Comparison of ENCODE assay signal across 8 cellular contexts in the genomic region with DNA sequence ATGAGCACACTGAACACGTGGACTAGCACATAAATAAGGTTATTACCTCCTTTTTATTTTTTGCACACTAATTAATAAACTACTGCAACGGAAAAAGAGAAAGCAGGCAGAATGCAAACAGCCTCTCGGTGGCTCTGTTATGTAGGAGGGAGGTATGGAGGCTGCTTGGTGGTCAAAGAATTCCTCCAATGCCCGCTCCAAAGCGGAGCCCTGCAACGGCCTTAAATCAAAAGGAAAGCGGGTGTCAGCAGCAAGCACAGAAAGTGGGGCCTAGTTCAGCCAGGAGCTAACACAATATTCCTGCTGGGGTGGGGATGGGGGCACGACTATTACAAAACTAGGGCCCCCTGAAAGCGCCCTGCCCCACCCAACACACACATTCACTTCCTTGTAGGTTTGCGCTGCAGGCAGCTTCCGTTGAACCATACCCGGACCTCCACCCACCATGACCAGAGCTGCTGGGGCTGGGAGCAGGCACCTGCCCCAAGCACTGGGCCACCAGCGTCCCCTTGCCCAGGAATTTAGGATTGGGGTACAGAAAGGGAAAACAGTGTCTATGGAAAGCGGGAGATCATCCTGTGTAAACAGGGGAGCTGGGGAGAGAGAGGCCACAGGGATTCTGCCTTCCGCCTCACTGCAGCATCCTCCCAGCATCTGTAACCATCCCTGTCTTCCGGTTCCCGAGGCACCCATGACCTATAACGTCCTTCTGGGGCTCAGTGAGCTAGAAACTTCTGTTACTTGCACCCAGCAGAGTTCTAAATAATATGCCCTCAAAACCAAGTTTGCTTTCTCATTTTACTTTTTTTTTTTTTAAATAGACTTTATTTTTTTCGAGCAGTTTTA. TPM values are rescaled to one million over a fixed set of nuclear protein-coding genes. Genes with fewer than 3 reads are reported as not detected.
DNase-seq lines count a peak whose midpoint lies in the region; ATAC-seq and TF ChIP-seq lines count a peak whose summit lies in the region.

No MANE protein-coding gene starts in this region.

- intact Hi-C loops in esophagus squamous epithelium (cut with DNase I) = no loop called here

- H3K4me1 ChIP-seq in SJCRH30 = no peaks in the 10 kb centered on the region
- peaks cover 0 to 13% (median 12%) of the 10 kb centered on the region in 3 donors for H3K4me1 ChIP-seq in esophagus squamous epithelium

- WGBS in esophagus squamous epithelium, 2 donors = 24 to 28% methylated on average over 6 to 18 of the region's 19 CpGs

- ATAC-seq in GM19395 (IDR thresholded peaks at IDR 0.05; ENCODE audit: unreplicated experiment) (peak; percentile 31), GM21423 (IDR thresholded peaks at IDR 0.05; ENCODE audit: unreplicated experiment) (no peak)

- peak overlapping the region; percentile 75 for H3K4me3 ChIP-seq in SJCRH30
- H3K4me3 ChIP-seq in esophagus squamous epithelium = peak overlapping the region; percentile 41 to 69 (median 52)

- H3K9me3 ChIP-seq in SJCRH30 (replicated peaks) = no peaks in the 10 kb centered on the region
- no peaks in the 10 kb centered on the region for H3K9me3 ChIP-seq in esophagus squamous epithelium

- TF ChIP-seq POLR2A in esophagus squamous epithelium (IDR thresholded peaks at IDR 0.05) = no peak

- peak; percentile 13 to 31 for DNase-seq in SJCRH30
- no peak for DNase-seq in esophagus squamous epithelium (lab: John Stamatoyannopoulos, UW)
- DNase-seq in retina = peak; percentile 57
- DNase-seq in cortex of kidney (lab: John Stamatoyannopoulos, UW) = no peak
- no peak for DNase-seq in inferior parietal cortex (ENCODE audit: extremely low spot score)
- DNase-seq in mucosa of gallbladder (ENCODE audit: low spot score) = no peak

- TF ChIP-seq CTCF in esophagus squamous epithelium (IDR thresholded peaks at IDR 0.05) = no peak

- H3K36me3 ChIP-seq in SJCRH30 (no peaks in the 10 kb centered on the region), esophagus squamous epithelium (no peaks in the 10 kb centered on the region)

- H3K27ac ChIP-seq in SJCRH30 (peak overlapping the region; percentile 63; the same call in 1 of the 2 replicates), esophagus squamous epithelium (peak overlapping the region; percentile 54 to 66 (median 63))

- H3K27me3 ChIP-seq in SJCRH30 (no peaks in the 10 kb centered on the region), esophagus squamous epithelium (peaks cover 0 to 9% (median 0%) of the 10 kb centered on the region in 4 donors)

RNA-seq across cellular contexts. Expression of a gene that starts 57.1 kb away (rescaled TPM):
- total RNA-seq in SJCRH30 (2014; rRNA removed; shearing (Covaris generic)) = 201 and 220 TPM in 2 replicates
- 100 to 1,000 TPM; 164 to 219 (median 214) TPM for total RNA-seq in esophagus squamous epithelium
- 254 TPM for total RNA-seq in mucosa of gallbladder

Comparison
In these comparisons a context has a peak if more than half of its experiments do, and no peak if none do; other contexts are left out.
1. DNase-seq: peak in SJCRH30 (2 of 2) and retina (single experiment); none in esophagus squamous epithelium (single experiment), cortex of kidney (single experiment), inferior parietal cortex (single experiment) and mucosa of gallbladder (single experiment).